26 cellular contexts compared by ENCODE assay signal in genomic region chr2:106350980-106351379, GRCh38.
"Had no signal": no experiment of that assay in that cellular context is flagged by ENCODE, and none has a peak within 500 bp of the region (broad histone marks: within the 10 kb centered on the region; RNA-seq: fewer than 3 reads in every experiment).

No MANE protein-coding gene starts in this region.

- FAIRE-seq: endometrium, islet of Langerhans, keratinocyte had no signal

- H3K36me3 ChIP-seq: colonic mucosa, esophagus squamous epithelium, gastrocnemius medialis, heart right ventricle had no signal

- DNase-seq: colonic mucosa; cortex of kidney; effector CD8-positive, alpha-beta T cell; effector memory CD8-positive, alpha-beta T cell; endodermal cell; erythroblast; esophagus squamous epithelium; foreskin fibroblast; foreskin melanocyte; gastrocnemius medialis; glutamatergic neuron; head of caudate nucleus; heart right ventricle; hippocampal formation; left cardiac atrium; left ventricle myocardium superior; mammary epithelial cell; mesendoderm; midbrain; naive thymus-derived CD4-positive, alpha-beta T cell had no signal

- H3K27ac ChIP-seq: colonic mucosa, epithelial cell of prostate, esophagus squamous epithelium, gastrocnemius medialis, heart right ventricle had no signal

- H3K9me3 ChIP-seq: colonic mucosa, esophagus squamous epithelium, gastrocnemius medialis, heart right ventricle had no signal

- H3K4me1 ChIP-seq: colonic mucosa, gastrocnemius medialis, heart right ventricle had no signal

- H3K4me3 ChIP-seq: colonic mucosa, esophagus squamous epithelium, gastrocnemius medialis, heart right ventricle, lung had no signal

- H3K27me3 ChIP-seq: colonic mucosa, esophagus squamous epithelium, gastrocnemius medialis, heart right ventricle had no signal

- ATAC-seq: effector memory CD8-positive, alpha-beta T cell; esophagus mucosa; gastrocnemius medialis; heart right ventricle; left cardiac atrium; left ventricle myocardium superior; naive thymus-derived CD4-positive, alpha-beta T cell had no signal
